Comparison of ENCODE assay signal across 26 cellular contexts in the genomic region with DNA sequence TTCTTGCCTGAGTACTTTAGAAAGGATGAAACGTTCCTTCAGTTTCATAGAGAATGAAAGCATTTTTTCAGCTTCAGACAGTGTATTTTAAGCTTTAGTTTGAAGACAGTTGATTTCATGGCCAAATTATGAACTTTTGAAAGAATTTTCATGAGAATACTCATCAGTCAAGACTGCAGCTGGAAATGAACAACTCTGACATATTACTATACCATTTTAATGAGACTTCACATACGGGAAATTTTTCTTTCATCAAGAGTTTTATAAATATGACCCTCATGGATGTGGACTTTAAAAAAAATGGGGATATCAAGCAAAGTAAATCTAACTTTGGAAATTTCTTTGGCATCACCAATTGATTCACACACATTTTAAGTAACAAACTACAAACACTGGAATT. TPM values are rescaled to one million over a fixed set of nuclear protein-coding genes. Genes with fewer than 3 reads are reported as not detected.
A peak's percentile ranks its signal among the peaks of the same experiment; 100 is the strongest.
DNase-seq lines count a peak whose midpoint lies in the region; ATAC-seq and TF ChIP-seq lines count a peak whose summit lies in the region.
"Had no signal": no experiment of that assay in that cellular context is flagged by ENCODE, and none has a peak within 500 bp of the region (broad histone marks: within the 10 kb centered on the region; RNA-seq: fewer than 3 reads in every experiment).

No MANE protein-coding gene starts in this region.

- H3K9me3 Mint-ChIP-seq in chondrocyte (ENCODE audit: low read depth) (no peaks in the 10 kb centered on the region), osteocyte (ENCODE audit: unreplicated experiment) (no peaks in the 10 kb centered on the region), type B pancreatic cell (no peaks in the 10 kb centered on the region)
- H3K9me3 Mint-ChIP-seq: activated naive CD4-positive, alpha-beta T cell treated with anti-CD3 and anti-CD28 coated beads for 36 hours; CD8-positive, alpha-beta memory T cell; stimulated activated effector memory CD8-positive, alpha-beta T cell treated with anti-CD3 and anti-CD28 coated beads, Interleukin-12 subunit alpha, Interleukin-12 subunit beta, amount 100 ng/mL, for 72 hours had no signal

- peak; percentile 74 for DNase-seq in GM23248
- no peak for DNase-seq in chondrocyte (ENCODE audit: low spot score)
- DNase-seq in osteocyte (ENCODE audit: extremely low spot score, unreplicated experiment) = no peak
- DNase-seq in type B pancreatic cell (ENCODE audit: extremely low spot score, unreplicated experiment) = no peak
- DNase-seq in cerebellar nuclear complex (lab: John Stamatoyannopoulos, UW) = no peak
- no peak for DNase-seq in omental fat pad (ENCODE audit: low spot score)
- DNase-seq: activated CD4-positive, alpha-beta T cell treated with anti-CD3 and anti-CD28 coated beads, Interleukin-2, amount 50 U/mL, for 1 hour; activated CD8-positive, alpha-beta memory T cell treated with anti-CD3 and anti-CD28 coated beads, Interleukin-2, amount 10 ng/mL, durations not matched to agents 7 days and 5 days; activated naive CD4-positive, alpha-beta T cell treated with anti-CD3 and anti-CD28 coated beads for 36 hours; AML-193; CD8-positive, alpha-beta memory T cell; dermis blood vessel endothelial cell; DMS153; GOT3; heart left ventricle; NCI-H1105; NCI-H2029; spleen; stimulated activated CD4-positive, alpha-beta T cell treated with anti-CD3 and anti-CD28 coated beads, Interleukin-2, amount 100 ng/mL, for 48 hours; WERI-Rb-1 had no signal

- TF ChIP-seq CTCF in chondrocyte (IDR thresholded peaks at IDR 0.05) = no peak
- TF ChIP-seq CTCF in osteocyte (IDR thresholded peaks at IDR 0.05) = no peak
- no peak for TF ChIP-seq CTCF in type B pancreatic cell (conservative IDR thresholded peaks at IDR 0.05)
- TF ChIP-seq CTCF in omental fat pad (IDR thresholded peaks at IDR 0.05) = no peak

- no peaks in the 10 kb centered on the region for H3K9me2 ChIP-seq in GM23248 (ENCODE audit: insufficient read depth)

- ATAC-seq in HG03097 (IDR thresholded peaks at IDR 0.05; ENCODE audit: low FRiP score, unreplicated experiment) (no peak), omental fat pad (ENCODE audit: low FRiP score) (no peak)
- ATAC-seq: activated CD8-positive, alpha-beta memory T cell treated with anti-CD3 and anti-CD28 coated beads, Interleukin-2, amount 10 ng/mL, durations not matched to agents 7 days and 5 days; stimulated activated effector memory CD8-positive, alpha-beta T cell treated with anti-CD3 and anti-CD28 coated beads, Interleukin-12 subunit alpha, Interleukin-12 subunit beta, amount 100 ng/mL, for 72 hours had no signal

- in situ Hi-C loops in GM23248 (cut with MboI) = no loop called here

- H3K4me2 ChIP-seq in GM23248 (ENCODE audit: unreplicated experiment) = peak overlapping the region; percentile 55

- H3K9me3 ChIP-seq in GM23248 (ENCODE audit: low read depth) = no peaks in the 10 kb centered on the region
- H3K9me3 ChIP-seq: heart left ventricle, prostate gland, spleen, suprapubic skin had no signal

- H2AFZ ChIP-seq in GM23248 = no peak overlapping the region

- H3K4me3 ChIP-seq in GM23248 = peak overlapping the region; percentile 50
- H3K4me3 ChIP-seq: cardiac muscle cell, heart left ventricle, lung, prostate gland, spleen, suprapubic skin had no signal

- peaks cover 100% of the 10 kb centered on the region for H3K79me2 ChIP-seq in GM23248 (ENCODE audit: insufficient read depth)

- H3K27me3 Mint-ChIP-seq in chondrocyte (ENCODE audit: low read depth) (no peaks in the 10 kb centered on the region), osteocyte (ENCODE audit: unreplicated experiment) (no peaks in the 10 kb centered on the region), type B pancreatic cell (no peaks in the 10 kb centered on the region)

- H3K27me3 ChIP-seq in GM23248 (replicated peaks; ENCODE audit: insufficient read depth) = no peaks in the 10 kb centered on the region
- H3K27me3 ChIP-seq: cardiac muscle cell, heart left ventricle, suprapubic skin had no signal

- H3K4me3 Mint-ChIP-seq in chondrocyte (ENCODE audit: unreplicated experiment) = peak overlapping the region; percentile 27
- no peak overlapping the region for H3K4me3 Mint-ChIP-seq in osteocyte (ENCODE audit: unreplicated experiment)
- no peak overlapping the region for H3K4me3 Mint-ChIP-seq in type B pancreatic cell
- H3K4me3 Mint-ChIP-seq: activated CD8-positive, alpha-beta memory T cell treated with anti-CD3 and anti-CD28 coated beads, Interleukin-2, amount 10 ng/mL, durations not matched to agents 7 days and 5 days; activated naive CD4-positive, alpha-beta T cell treated with anti-CD3 and anti-CD28 coated beads for 36 hours; CD8-positive, alpha-beta memory T cell; stimulated activated effector memory CD8-positive, alpha-beta T cell treated with anti-CD3 and anti-CD28 coated beads, Interleukin-12 subunit alpha, Interleukin-12 subunit beta, amount 100 ng/mL, for 72 hours had no signal

- peaks cover 17% of the 10 kb centered on the region; the same call in 1 of the 2 replicates for H3K36me3 ChIP-seq in GM23248 (ENCODE audit: low read depth)
- H3K36me3 ChIP-seq: cardiac muscle cell, prostate gland, spleen, suprapubic skin, WERI-Rb-1 had no signal

- H3F3A ChIP-seq in GM23248 (ENCODE audit: insufficient read depth) = peaks cover 57% of the 10 kb centered on the region

- H3K27ac Mint-ChIP-seq in chondrocyte (ENCODE audit: unreplicated experiment) (peak overlapping the region; percentile 27), osteocyte (ENCODE audit: unreplicated experiment) (peak overlapping the region; percentile 16), type B pancreatic cell (peak overlapping the region; percentile 31)
- H3K27ac Mint-ChIP-seq: activated CD8-positive, alpha-beta memory T cell treated with anti-CD3 and anti-CD28 coated beads, Interleukin-2, amount 10 ng/mL, durations not matched to agents 7 days and 5 days; activated naive CD4-positive, alpha-beta T cell treated with anti-CD3 and anti-CD28 coated beads for 36 hours; CD8-positive, alpha-beta memory T cell; stimulated activated effector memory CD8-positive, alpha-beta T cell treated with anti-CD3 and anti-CD28 coated beads, Interleukin-12 subunit alpha, Interleukin-12 subunit beta, amount 100 ng/mL, for 72 hours had no signal

- H3K36me3 Mint-ChIP-seq in chondrocyte (ENCODE audit: low read depth) (peaks cover 3% of the 10 kb centered on the region), osteocyte (ENCODE audit: unreplicated experiment) (peaks cover 16% of the 10 kb centered on the region), type B pancreatic cell (peaks cover 10% of the 10 kb centered on the region)
- H3K36me3 Mint-ChIP-seq: activated CD8-positive, alpha-beta memory T cell treated with anti-CD3 and anti-CD28 coated beads, Interleukin-2, amount 10 ng/mL, durations not matched to agents 7 days and 5 days; stimulated activated effector memory CD8-positive, alpha-beta T cell treated with anti-CD3 and anti-CD28 coated beads, Interleukin-12 subunit alpha, Interleukin-12 subunit beta, amount 100 ng/mL, for 72 hours had no signal

- peak overlapping the region; percentile 79 for H3K27ac ChIP-seq in GM23248
- H3K27ac ChIP-seq: cardiac muscle cell, prostate gland, suprapubic skin, WERI-Rb-1 had no signal

- H3K4me1 ChIP-seq in GM23248 (ENCODE audit: insufficient read depth) = peaks cover 61% of the 10 kb centered on the region
- H3K4me1 ChIP-seq: prostate gland had no signal

- peaks cover 78% of the 10 kb centered on the region for H3K4me1 Mint-ChIP-seq in chondrocyte (ENCODE audit: low read depth)
- peaks cover 70% of the 10 kb centered on the region for H3K4me1 Mint-ChIP-seq in osteocyte (ENCODE audit: unreplicated experiment)
- peaks cover 21% of the 10 kb centered on the region for H3K4me1 Mint-ChIP-seq in type B pancreatic cell (ENCODE audit: unreplicated experiment)

- peak overlapping the region; percentile 61 for H3K9ac ChIP-seq in GM23248

- peaks cover 53% of the 10 kb centered on the region for H4K20me1 ChIP-seq in GM23248 (ENCODE audit: insufficient read depth)

- 14% methylated on average over 2 of the region's 2 CpGs for WGBS in GM23248 (ENCODE audit: low coverage in 1 of 2, low lambda C conversion rate in 2 of 2, missing lambda C conversion rate in 2 of 2), 2 experiments

RNA-seq across cellular contexts. Expression of a gene that starts 6.4 kb away (rescaled TPM):
- total RNA-seq in GM23248 (2014; rRNA removed; shearing (Covaris generic)) = 23.0 and 28.5 TPM in 2 replicates
- polyA plus RNA-seq in GM23248 (2016; fragmentation: Nextera tagmentation; extraction: Ambion mirVana) = 10.6 and 11.8 TPM in 2 replicates
- total RNA-seq in chondrocyte = 58.1 to 104 TPM (median 100 TPM) in 3 replicates
- 48.9 and 58.3 TPM in 2 replicates for total RNA-seq in osteocyte
- total RNA-seq in type B pancreatic cell (ENCODE audit: low replicate concordance) = 14.6 and 17.8 TPM in 2 replicates
- total RNA-seq in omental fat pad = 10 to 100 TPM; 27.6 to 48.0 (median 36.4) TPM
